14 cellular contexts compared by ENCODE assay signal in genomic region chr9:132485454-132485853, GRCh38.
"Had no signal": no experiment of that assay in that cellular context is flagged by ENCODE, and none has a peak within 500 bp of the region (broad histone marks: within the 10 kb centered on the region; RNA-seq: fewer than 3 reads in every experiment).

No MANE protein-coding gene starts in this region.

- H3K9me3 ChIP-seq: colonic mucosa, esophagus muscularis mucosa, left ventricle myocardium inferior, mucosa of descending colon, pancreas, stomach, testis, upper lobe of left lung had no signal

- H3K27me3 ChIP-seq: testis had no signal

- H3K27ac ChIP-seq: colonic mucosa, esophagus muscularis mucosa, left ventricle myocardium inferior, pancreas, stomach, testis, upper lobe of left lung had no signal

- H3K4me3 ChIP-seq: colonic mucosa, esophagus muscularis mucosa, left ventricle myocardium inferior, mucosa of descending colon, pancreas, stomach, testis, upper lobe of left lung had no signal

- H3K36me3 ChIP-seq: colonic mucosa, esophagus muscularis mucosa, left ventricle myocardium inferior, pancreas, stomach, upper lobe of left lung had no signal

- DNase-seq: activated naive CD4-positive, alpha-beta T cell; activated naive CD8-positive, alpha-beta T cell treated with anti-CD3 and anti-CD28 coated beads, Interleukin-2, amount 10 ng/mL, durations not matched to agents 7 days and 5 days; central memory CD4-positive, alpha-beta T cell; colonic mucosa; hypothalamus; left ventricle myocardium inferior; mucosa of descending colon; naive thymus-derived CD4-positive, alpha-beta T cell; pancreas; stimulated activated CD4-positive, alpha-beta T cell treated with anti-CD3 and anti-CD28 coated beads, Interleukin-1b, Interleukin-23, amount 100 ng/mL, for 48 hours; stomach; testis; upper lobe of left lung had no signal

- H3K4me1 ChIP-seq: colonic mucosa, esophagus muscularis mucosa, left ventricle myocardium inferior, pancreas, testis, upper lobe of left lung had no signal
